In genomic region chr3:10375296-10376053, GRCh38 we compare ENCODE assay signal across 1 cellular context.
TF ChIP-seq lines count a peak whose summit lies in the region.

No MANE protein-coding gene starts in this region.

TF ChIP-seq in H1, 55 proteins besides CTCF, POLR2A, EP300 and RAD21:
- TF ChIP-seq TAF1 (IDR thresholded peaks at IDR 0.05; ENCODE audit: low read depth, low read length) (no peak), KDM5A (IDR thresholded peaks at IDR 0.05; ENCODE audit: low read length) (no peak), HDAC2 (IDR thresholded peaks at IDR 0.05; ENCODE audit: borderline replicate concordance in 1 of 2, low read depth in 2 of 2, low read length in 2 of 2) (no peak), MAFK (IDR thresholded peaks at IDR 0.05; ENCODE audit: low read depth, low read length) (no peak), ASH2L (IDR thresholded peaks at IDR 0.05; ENCODE audit: low read length) (no peak), BACH1 (IDR thresholded peaks at IDR 0.05; ENCODE audit: low read length) (no peak), EZH2 (IDR thresholded peaks at IDR 0.05; ENCODE audit: low read depth, low read length, severe bottlenecking) (no peak), CEBPB (IDR thresholded peaks at IDR 0.05; ENCODE audit: low read depth, low read length) (no peak), CHD2 (IDR thresholded peaks at IDR 0.05; ENCODE audit: low read length) (no peak), SP1 (IDR thresholded peaks at IDR 0.05; ENCODE audit: low read depth, low read length) (no peak), GTF2F1 (IDR thresholded peaks at IDR 0.05; ENCODE audit: borderline replicate concordance, low read depth, low read length) (no peak), PHF8 (conservative IDR thresholded peaks at IDR 0.05; ENCODE audit: low read depth, low read length) (no peak), SIN3A (conservative IDR thresholded peaks at IDR 0.05 in 1 of 2, IDR thresholded peaks at IDR 0.05 in 1 of 2; ENCODE audit: low read depth in 1 of 2, low read length in 2 of 2) (no peak), CBX8 (IDR thresholded peaks at IDR 0.05; ENCODE audit: borderline replicate concordance, low read depth, low read length) (no peak), TCF12 (IDR thresholded peaks at IDR 0.05; ENCODE audit: low read depth, low read length) (no peak), SIX5 (IDR thresholded peaks at IDR 0.05; ENCODE audit: low read depth, low read length) (no peak), POLR2AphosphoS5 (IDR thresholded peaks at IDR 0.05; ENCODE audit: low read depth, low read length) (no peak), SIRT6 (IDR thresholded peaks at IDR 0.05; ENCODE audit: low read length) (no peak), NANOG (IDR thresholded peaks at IDR 0.05; ENCODE audit: insufficient read depth, low read depth, low read length, poor library complexity, severe bottlenecking) (no peak)
